Comparison of ENCODE assay signal across 8 cellular contexts in the genomic region with DNA sequence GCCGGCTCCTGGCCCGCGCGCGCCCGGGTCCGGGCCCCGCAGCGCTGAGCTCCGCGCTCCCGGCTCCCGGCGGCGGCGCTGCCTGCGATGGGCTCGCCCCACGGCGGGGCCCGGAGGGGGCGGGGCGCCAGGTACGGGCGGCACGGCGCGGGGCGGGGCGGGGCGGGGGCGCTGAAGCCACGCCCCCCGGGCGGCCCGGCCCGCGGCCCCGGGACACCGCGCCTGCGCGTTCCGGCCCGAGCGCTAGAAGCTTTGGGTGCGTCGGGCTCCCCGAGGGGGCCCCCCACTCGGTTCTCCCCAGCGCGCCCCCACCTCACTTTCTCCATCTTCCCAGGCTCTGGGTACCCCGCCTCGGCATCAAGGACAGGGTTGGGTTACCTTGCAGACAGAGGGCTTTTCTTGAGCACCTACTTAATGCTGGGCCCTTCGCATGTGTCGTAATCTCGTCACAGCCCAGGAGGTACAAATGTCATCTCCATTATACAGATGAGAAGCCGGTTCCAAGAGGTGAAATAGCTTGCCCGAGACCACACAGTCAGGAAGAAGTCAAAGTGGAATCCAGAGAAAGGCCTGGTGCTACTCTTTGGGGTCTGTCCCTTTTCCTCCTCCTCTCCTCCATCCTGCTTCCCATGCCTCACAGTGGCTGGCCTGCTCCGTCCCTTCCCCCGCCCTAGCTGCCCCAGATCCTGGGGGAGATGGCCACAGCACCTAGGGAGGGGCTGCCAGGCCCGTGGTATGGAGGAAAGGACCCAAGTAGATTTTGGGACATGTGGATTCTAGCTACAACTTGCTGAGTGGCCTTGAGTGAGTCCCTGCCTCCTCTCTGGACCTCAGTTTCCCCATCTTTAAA. TPM values are rescaled to one million over a fixed set of nuclear protein-coding genes. Genes with fewer than 3 reads are reported as not detected.
DNase-seq lines count a peak whose midpoint lies in the region; ATAC-seq and TF ChIP-seq lines count a peak whose summit lies in the region.

No MANE protein-coding gene starts in this region.

- no peaks in the 10 kb centered on the region for H3K36me3 Mint-ChIP-seq in immature natural killer cell

- DNase-seq in NCI-H2171 treated with DMSO at 0.1 percent for 48 hours (lab: John Stamatoyannopoulos, UW) (peak; percentile 35), immature natural killer cell (no peak), NCI-H2107 treated with DMSO at 0.1 percent for 48 hours (lab: John Stamatoyannopoulos, UW; ENCODE audit: unreplicated experiment) (no peak)
- peak; percentile 62 for DNase-seq in activated naive CD4-positive, alpha-beta T cell treated with anti-CD3 and anti-CD28 coated beads, Interleukin-2, amount 50 U/mL, for 16 hours
- DNase-seq in stimulated activated CD4-positive, alpha-beta T cell treated with anti-CD3 and anti-CD28 coated beads, TNF-alpha, amount 100 ng/mL, for 4 hours (ENCODE audit: low read depth in 3 of 3): peak; percentile 19 to 41 (median 21)

- peaks cover 8 to 12% (median 8%) of the 10 kb centered on the region in 3 donors for H3K27me3 Mint-ChIP-seq in immature natural killer cell (ENCODE audit: low read depth in 3 of 3)

- peak overlapping the region; percentile 80 for H3K27ac ChIP-seq in C4-2B

- peak overlapping the region in 4 of 5 donors; percentile 27 to 67 (median 60) for H3K4me3 Mint-ChIP-seq in immature natural killer cell

- no peaks in the 10 kb centered on the region for H3K9me3 Mint-ChIP-seq in immature natural killer cell

- H3K4me1 Mint-ChIP-seq in immature natural killer cell: peaks cover 5 to 7% of the 10 kb centered on the region in 2 donors

- no peak overlapping the region for H3K27ac Mint-ChIP-seq in immature natural killer cell

- ATAC-seq in HG03520 (IDR thresholded peaks at IDR 0.05; ENCODE audit: unreplicated experiment) (no peak), HG02588 (IDR thresholded peaks at IDR 0.05; ENCODE audit: unreplicated experiment) (no peak)

- TF ChIP-seq CTCF in C4-2B (conservative IDR thresholded peaks at IDR 0.05): no peak

RNA-seq across cellular contexts. Expression of a gene that starts 46.5 kb away (rescaled TPM):
- polyA plus RNA-seq in immature natural killer cell: not detected

Comparison
In these comparisons a context has a peak if more than half of its experiments do, and no peak if none do; other contexts are left out.
1. DNase-seq: peak in NCI-H2171 treated with DMSO at 0.1 percent for 48 hours (single experiment), activated naive CD4-positive, alpha-beta T cell treated with anti-CD3 and anti-CD28 coated beads, Interleukin-2, amount 50 U/mL, for 16 hours (single experiment) and stimulated activated CD4-positive, alpha-beta T cell treated with anti-CD3 and anti-CD28 coated beads, TNF-alpha, amount 100 ng/mL, for 4 hours (3 of 3); none in immature natural killer cell (0 of 3) and NCI-H2107 treated with DMSO at 0.1 percent for 48 hours (single experiment).